ENCODE assay signal across 34 cellular contexts in genomic region chr3:125219261-125219701, GRCh38. TPM values are rescaled to one million over a fixed set of nuclear protein-coding genes. Genes with fewer than 3 reads are reported as not detected.
DNase-seq lines count a peak whose midpoint lies in the region; ATAC-seq and TF ChIP-seq lines count a peak whose summit lies in the region.
"Had no signal": no experiment of that assay in that cellular context is flagged by ENCODE, and none has a peak within 500 bp of the region (broad histone marks: within the 10 kb centered on the region; RNA-seq: fewer than 3 reads in every experiment).

No MANE protein-coding gene starts in this region.

- CTCF ChIA-PET in activated CD8-positive, alpha-beta T cell treated with anti-CD3 and anti-CD28 coated beads, Interleukin-2, amount 10 ng/mL, durations not matched to agents 7 days and 5 days (lab: Charles Lee) = no interaction called here

- H2AK5ac ChIP-seq in mesendoderm (ENCODE audit: low read length) = no peak overlapping the region

- H3K4me1 ChIP-seq in foreskin keratinocyte = no peaks in the 10 kb centered on the region
- no peaks in the 10 kb centered on the region for H3K4me1 ChIP-seq in mesendoderm (ENCODE audit: control insufficient read depth, low read depth, low read length)
- no peaks in the 10 kb centered on the region for H3K4me1 ChIP-seq in gastroesophageal sphincter
- H3K4me1 ChIP-seq: esophagus muscularis mucosa, pancreas, right atrium auricular region, suprapubic skin had no signal

- no peak overlapping the region for H3K27ac ChIP-seq in foreskin keratinocyte
- H3K27ac ChIP-seq in mesendoderm (ENCODE audit: low read depth, low read length) = no peak overlapping the region
- no peak overlapping the region for H3K27ac ChIP-seq in gastroesophageal sphincter
- H3K27ac ChIP-seq: coronary artery, esophagus muscularis mucosa, pancreas, right atrium auricular region, SJSA1, suprapubic skin had no signal

- no CpG with 5 or more reads among the region's 8 CpGs for WGBS in mesendoderm (ENCODE audit: extremely low coverage, insufficient coverage, low lambda C conversion rate)
- 75 to 77% methylated on average over 3 to 4 of the region's 8 CpGs for WGBS in gastroesophageal sphincter (ENCODE audit: low coverage in 1 of 2), 2 donors

- H4K5ac ChIP-seq in mesendoderm (ENCODE audit: low read length) = no peak overlapping the region

- TF ChIP-seq CTCF in foreskin keratinocyte (conservative IDR thresholded peaks at IDR 0.05) = no peak
- no peak for TF ChIP-seq CTCF in gastroesophageal sphincter (IDR thresholded peaks at IDR 0.05)

- ATAC-seq in stimulated activated naive CD8-positive, alpha-beta T cell treated with anti-CD3 and anti-CD28 coated beads, Interleukin-15, amount 100 ng/mL, for 72 hours = peak; percentile 22
- ATAC-seq in stimulated activated naive CD8-positive, alpha-beta T cell treated with anti-CD3 and anti-CD28 coated beads, Interleukin-15, Interleukin-2, amounts not matched to agents 100 U/mL and 50 U/mL, for 24 hours = no peak
- ATAC-seq in foreskin keratinocyte (peak; percentile 35), gastroesophageal sphincter (no peak)
- no peak for ATAC-seq in activated CD8-positive, alpha-beta T cell treated with anti-CD3 and anti-CD28 coated beads, Interleukin-2, amount 10 ng/mL, durations not matched to agents 7 days and 5 days
- ATAC-seq: activated CD4-positive, CD25-positive, alpha-beta regulatory T cell treated with anti-CD3 and anti-CD28 coated beads, Interleukin-2, amount 50 U/mL, for 24 hours; CD8-positive, alpha-beta T cell; effector memory CD8-positive, alpha-beta T cell; stimulated activated memory B cell treated with anti-CD40 and anti-IgM and Interleukin-4, amounts not matched to agents 10 μg/mL and 1 μg/mL and 100 μg/mL, for 72 hours had no signal

- no peak overlapping the region for H3K4me3 ChIP-seq in mesendoderm (ENCODE audit: low read length)
- no peak overlapping the region for H3K4me3 ChIP-seq in gastroesophageal sphincter
- H3K4me3 ChIP-seq: coronary artery, esophagus muscularis mucosa, pancreas, right atrium auricular region, SJSA1, suprapubic skin had no signal

- no peaks in the 10 kb centered on the region for H3K9me3 Mint-ChIP-seq in stimulated activated naive CD8-positive, alpha-beta T cell treated with anti-CD3 and anti-CD28 coated beads, Interleukin-15, amount 100 ng/mL, for 72 hours
- H3K9me3 Mint-ChIP-seq in activated CD8-positive, alpha-beta T cell treated with anti-CD3 and anti-CD28 coated beads, Interleukin-2, amount 10 ng/mL, durations not matched to agents 7 days and 5 days (ENCODE audit: insufficient read depth) = no peaks in the 10 kb centered on the region
- H3K9me3 Mint-ChIP-seq: CD8-positive, alpha-beta T cell; effector memory CD8-positive, alpha-beta T cell; H9; nephron; stimulated activated memory B cell treated with anti-CD40 and anti-IgM and Interleukin-4, amounts not matched to agents 10 μg/mL and 1 μg/mL and 100 μg/mL, for 72 hours had no signal

- DNase-seq in stimulated activated naive CD8-positive, alpha-beta T cell treated with anti-CD3 and anti-CD28 coated beads, Interleukin-15, amount 100 ng/mL, for 72 hours = no peak
- no peak for DNase-seq in stimulated activated naive CD8-positive, alpha-beta T cell treated with anti-CD3 and anti-CD28 coated beads, Interleukin-15, Interleukin-2, amounts not matched to agents 100 U/mL and 50 U/mL, for 24 hours
- DNase-seq in foreskin keratinocyte = peak in 1 of 2 donors; percentile 53
- DNase-seq in mesendoderm = no peak
- no peak for DNase-seq in NK-92 (lab: John Stamatoyannopoulos, UW; ENCODE audit: unreplicated experiment)
- no peak for DNase-seq in activated CD8-positive, alpha-beta T cell treated with anti-CD3 and anti-CD28 coated beads, Interleukin-2, amount 10 ng/mL, durations not matched to agents 7 days and 5 days
- DNase-seq in middle frontal gyrus (ENCODE audit: extremely low spot score, low spot score) = no peak
- DNase-seq: activated CD4-positive, alpha-beta T cell treated with anti-CD3 and anti-CD28 coated beads, Interleukin-2, amount 50 U/mL, for 48 hours; activated CD8-positive, alpha-beta memory T cell treated with anti-CD3 and anti-CD28 coated beads, Interleukin-2, amount 50 U/mL, for 4 hours; activated naive CD4-positive, alpha-beta T cell treated with anti-CD3 and anti-CD28 coated beads, Interleukin-2, amount 50 U/mL, for 16 hours; AML-193; amygdala; CD8-positive, alpha-beta T cell; effector memory CD8-positive, alpha-beta T cell; foreskin melanocyte; H9; NCI-H1092; NCI-H1694 treated with DMSO at 0.1 percent for 48 hours; NCI-H526; pancreas; stimulated activated CD4-positive, alpha-beta T cell treated with anti-CD3 and anti-CD28 coated beads, Interleukin-12 subunit alpha, Interleukin-12 subunit beta, amount 100 ng/mL, for 4 hours; stimulated activated CD4-positive, alpha-beta T cell treated with anti-CD3 and anti-CD28 coated beads, Interleukin-4, amount 100 ng/mL, for 1 hour; T-helper 1 cell had no signal

- TF ChIP-seq POLR2A in gastroesophageal sphincter (IDR thresholded peaks at IDR 0.05) = no peak

- H3K27ac Mint-ChIP-seq in stimulated activated naive CD8-positive, alpha-beta T cell treated with anti-CD3 and anti-CD28 coated beads, Interleukin-15, amount 100 ng/mL, for 72 hours = no peak overlapping the region
- no peak overlapping the region for H3K27ac Mint-ChIP-seq in activated CD8-positive, alpha-beta T cell treated with anti-CD3 and anti-CD28 coated beads, Interleukin-2, amount 10 ng/mL, durations not matched to agents 7 days and 5 days
- H3K27ac Mint-ChIP-seq: CD8-positive, alpha-beta T cell; effector memory CD8-positive, alpha-beta T cell; stimulated activated memory B cell treated with anti-CD40 and anti-IgM and Interleukin-4, amounts not matched to agents 10 μg/mL and 1 μg/mL and 100 μg/mL, for 72 hours had no signal

- no peak overlapping the region for H3K56ac ChIP-seq in mesendoderm (ENCODE audit: low read length)

- H3K23ac ChIP-seq in mesendoderm (ENCODE audit: low read length) = peak overlapping the region; percentile 37

- H2BK5ac ChIP-seq in mesendoderm (ENCODE audit: low read length) = no peak overlapping the region

- no peaks in the 10 kb centered on the region for H3K79me1 ChIP-seq in mesendoderm (ENCODE audit: low read length)

- TF ChIP-seq EP300 in gastroesophageal sphincter (IDR thresholded peaks at IDR 0.05) = no peak

- H3K18ac ChIP-seq in mesendoderm (ENCODE audit: low read length) = no peak overlapping the region

- H3K4ac ChIP-seq in mesendoderm (ENCODE audit: low read depth, low read length) = no peak overlapping the region

- POLR2A ChIA-PET in activated CD8-positive, alpha-beta T cell treated with anti-CD3 and anti-CD28 coated beads, Interleukin-2, amount 10 ng/mL, durations not matched to agents 7 days and 5 days (lab: Charles Lee) = no interaction called here

- no peak overlapping the region for H3K4me2 ChIP-seq in mesendoderm (ENCODE audit: low read length)

- no peak overlapping the region for H4K8ac ChIP-seq in mesendoderm (ENCODE audit: low read depth, low read length)

- H3K36me3 ChIP-seq in mesendoderm (ENCODE audit: control insufficient read depth, insufficient read depth, low read length) (no peaks in the 10 kb centered on the region), gastroesophageal sphincter (no peaks in the 10 kb centered on the region)
- H3K36me3 ChIP-seq: esophagus muscularis mucosa, pancreas, right atrium auricular region, SJSA1, suprapubic skin had no signal

- no peaks in the 10 kb centered on the region for H3K36me3 Mint-ChIP-seq in activated CD8-positive, alpha-beta T cell treated with anti-CD3 and anti-CD28 coated beads, Interleukin-2, amount 10 ng/mL, durations not matched to agents 7 days and 5 days (ENCODE audit: low read depth)
- H3K36me3 Mint-ChIP-seq: CD8-positive, alpha-beta T cell; stimulated activated memory B cell treated with anti-CD40 and anti-IgM and Interleukin-4, amounts not matched to agents 10 μg/mL and 1 μg/mL and 100 μg/mL, for 72 hours had no signal

- peaks cover 21% of the 10 kb centered on the region for H3K4me1 Mint-ChIP-seq in stimulated activated naive CD8-positive, alpha-beta T cell treated with anti-CD3 and anti-CD28 coated beads, Interleukin-15, amount 100 ng/mL, for 72 hours
- peaks cover 30% of the 10 kb centered on the region for H3K4me1 Mint-ChIP-seq in activated CD8-positive, alpha-beta T cell treated with anti-CD3 and anti-CD28 coated beads, Interleukin-2, amount 10 ng/mL, durations not matched to agents 7 days and 5 days (ENCODE audit: low read depth)

- H3K27me3 ChIP-seq in foreskin keratinocyte = no peaks in the 10 kb centered on the region
- no peaks in the 10 kb centered on the region for H3K27me3 ChIP-seq in mesendoderm (ENCODE audit: insufficient read depth, low read length, poor library complexity)
- peaks cover 7% of the 10 kb centered on the region for H3K27me3 ChIP-seq in gastroesophageal sphincter
- H3K27me3 ChIP-seq: pancreas, right atrium auricular region, SJSA1 had no signal

- H3K9me3 ChIP-seq in gastroesophageal sphincter = no peaks in the 10 kb centered on the region
- H3K9me3 ChIP-seq: esophagus muscularis mucosa, pancreas, right atrium auricular region, SJSA1, suprapubic skin had no signal

- no peaks in the 10 kb centered on the region for H3K79me2 ChIP-seq in mesendoderm (ENCODE audit: control insufficient read depth, insufficient read depth, low read length)

- peaks cover 11% of the 10 kb centered on the region for H3K27me3 Mint-ChIP-seq in stimulated activated naive CD8-positive, alpha-beta T cell treated with anti-CD3 and anti-CD28 coated beads, Interleukin-15, amount 100 ng/mL, for 72 hours
- peaks cover 6% of the 10 kb centered on the region for H3K27me3 Mint-ChIP-seq in activated CD8-positive, alpha-beta T cell treated with anti-CD3 and anti-CD28 coated beads, Interleukin-2, amount 10 ng/mL, durations not matched to agents 7 days and 5 days (ENCODE audit: low read depth)

- H2BK15ac ChIP-seq in mesendoderm (replicated peaks; ENCODE audit: low read depth) = no peak overlapping the region

- H3K4me3 Mint-ChIP-seq in stimulated activated naive CD8-positive, alpha-beta T cell treated with anti-CD3 and anti-CD28 coated beads, Interleukin-15, amount 100 ng/mL, for 72 hours = no peak overlapping the region
- no peak overlapping the region for H3K4me3 Mint-ChIP-seq in activated CD8-positive, alpha-beta T cell treated with anti-CD3 and anti-CD28 coated beads, Interleukin-2, amount 10 ng/mL, durations not matched to agents 7 days and 5 days
- H3K4me3 Mint-ChIP-seq: CD8-positive, alpha-beta T cell; effector memory CD8-positive, alpha-beta T cell; H9; IgD-negative memory B cell; nephron; stimulated activated memory B cell treated with anti-CD40 and anti-IgM and Interleukin-4, amounts not matched to agents 10 μg/mL and 1 μg/mL and 100 μg/mL, for 72 hours had no signal

- no peak overlapping the region for H3K9ac ChIP-seq in mesendoderm (ENCODE audit: low read length)

- no peak overlapping the region for H2BK120ac ChIP-seq in mesendoderm (ENCODE audit: low read depth, low read length)

RNA-seq across cellular contexts. Expression of gene SLC12A8, which starts 6.7 kb away (rescaled TPM):
- total RNA-seq in foreskin keratinocyte (10.5 and 11.2 TPM in 2 replicates), gastroesophageal sphincter (1 to 10 TPM in 1 of 4 donors, under 1 TPM in 2, not detected in 1; 0.13 to 2.3 (median 0.54) TPM)
- polyA plus RNA-seq in foreskin keratinocyte = 6.0 and 6.9 TPM in 2 replicates
- 10.7 TPM for polyA plus RNA-seq in mesendoderm (2013, experiment 1 of 2)
- polyA plus RNA-seq in mesendoderm (2013, experiment 2 of 2) = 9.8 TPM
- under 1 TPM; 0.45 to 0.50 TPM for total RNA-seq in activated CD8-positive, alpha-beta T cell treated with anti-CD3 and anti-CD28 coated beads, Interleukin-2, amount 10 ng/mL, durations not matched to agents 7 days and 5 days
- total RNA-seq: CD8-positive, alpha-beta T cell; mononuclear cell had no signal
- polyA plus RNA-seq: IgD-negative memory B cell had no signal

Comparison
In these comparisons a context has a peak if more than half of its experiments do, and no peak if none do; other contexts are left out.
1. ATAC-seq: peak in stimulated activated naive CD8-positive, alpha-beta T cell treated with anti-CD3 and anti-CD28 coated beads, Interleukin-15, amount 100 ng/mL, for 72 hours (single experiment) and foreskin keratinocyte (single experiment); none in stimulated activated naive CD8-positive, alpha-beta T cell treated with anti-CD3 and anti-CD28 coated beads, Interleukin-15, Interleukin-2, amounts not matched to agents 100 U/mL and 50 U/mL, for 24 hours (single experiment), activated CD8-positive, alpha-beta T cell treated with anti-CD3 and anti-CD28 coated beads, Interleukin-2, amount 10 ng/mL, durations not matched to agents 7 days and 5 days (single experiment) and gastroesophageal sphincter (single experiment).